In genomic region chr10:84214612-84215235, GRCh38 we compare ENCODE assay signal across 9 cellular contexts. TPM values are rescaled to one million over a fixed set of nuclear protein-coding genes. Genes with fewer than 3 reads are reported as not detected.
DNase-seq lines count a peak whose midpoint lies in the region; ATAC-seq, FAIRE-seq and TF ChIP-seq lines count a peak whose summit lies in the region.
"Had no signal": no experiment of that assay in that cellular context is flagged by ENCODE, and none has a peak within 500 bp of the region (broad histone marks: within the 10 kb centered on the region; RNA-seq: fewer than 3 reads in every experiment).

No MANE protein-coding gene starts in this region.

- H3K4me3 Mint-ChIP-seq in CD8-positive, alpha-beta memory T cell = peak overlapping the region in 4 of 7 donors; percentile 22 to 59 (median 32)

- TF ChIP-seq POLR2A in endothelial cell of umbilical vein (IDR thresholded peaks at IDR 0.05; ENCODE audit: low read depth, low read length) = no peak

- BruUV-seq in endothelial cell of umbilical vein (replicated peaks; lab: Mats Ljungman, UMichigan) = no TSS peak

- H2AFZ ChIP-seq in endothelial cell of umbilical vein (ENCODE audit: low read depth, low read length) = no peak overlapping the region

- H3K4me1 ChIP-seq in CD8-positive, alpha-beta memory T cell (ENCODE audit: insufficient read depth, low read length) = no peaks in the 10 kb centered on the region
- no peaks in the 10 kb centered on the region for H3K4me1 ChIP-seq in endothelial cell of umbilical vein (ENCODE audit: control insufficient read depth, extremely low read depth, insufficient read depth, low read length)

- H3K36me3 ChIP-seq in CD8-positive, alpha-beta memory T cell (ENCODE audit: insufficient read depth, low read length) = no peaks in the 10 kb centered on the region
- H3K36me3 ChIP-seq in endothelial cell of umbilical vein (ENCODE audit: control insufficient read depth in 2 of 2, extremely low read depth in 1 of 2, insufficient read depth in 2 of 2, low read length in 2 of 2) = no peaks in the 10 kb centered on the region

- no peaks in the 10 kb centered on the region for H4K20me1 ChIP-seq in endothelial cell of umbilical vein (replicated peaks; ENCODE audit: control insufficient read depth, extremely low read depth, insufficient read depth, low read length)

- H3K9ac ChIP-seq in endothelial cell of umbilical vein (replicated peaks; ENCODE audit: extremely low read depth, insufficient read depth, low read length) = no peak overlapping the region

- H3K79me2 ChIP-seq in endothelial cell of umbilical vein (ENCODE audit: control insufficient read depth, insufficient read depth, low read length) = no peaks in the 10 kb centered on the region

- H3K36me3 Mint-ChIP-seq in CD8-positive, alpha-beta memory T cell = peaks cover 0 to 6% (median 2%) of the 10 kb centered on the region in 3 donors

- H3K4me1 Mint-ChIP-seq in CD8-positive, alpha-beta memory T cell = peaks cover 0 to 3% (median 1%) of the 10 kb centered on the region in 3 donors

- POLR2A ChIA-PET in CD8-positive, alpha-beta memory T cell (lab: Charles Lee) = no interaction called here
- POLR2A ChIA-PET in endothelial cell of umbilical vein (lab: Charles Lee) = no interaction called here

- no peaks in the 10 kb centered on the region for H3K27me3 ChIP-seq in CD8-positive, alpha-beta memory T cell (ENCODE audit: insufficient read depth, low read length, poor library complexity, severe bottlenecking)
- peaks cover 0 to 5% of the 10 kb centered on the region in 2 experiments for H3K27me3 ChIP-seq in endothelial cell of umbilical vein (ENCODE audit: control insufficient read depth in 2 of 2, insufficient read depth in 2 of 2, low read length in 2 of 2)

- dilution Hi-C loops in endothelial cell of umbilical vein (cut with MboI; ENCODE audit: extremely low pct_ligation_motif_present, low sequenced_read_pairs) = no loop called here

- FAIRE-seq in endothelial cell of umbilical vein (lab: Jason Lieb, UNC) = no peak

- H3K4me3 ChIP-seq in CD8-positive, alpha-beta memory T cell (ENCODE audit: low read length) = no peak overlapping the region
- no peak overlapping the region for H3K4me3 ChIP-seq in endothelial cell of umbilical vein (replicated peaks in 1 of 3; ENCODE audit: insufficient read depth in 1 of 3, low read depth in 1 of 3, low read length in 3 of 3)

- DNase-seq in CD8-positive, alpha-beta memory T cell = peak in 3 of 5 donors; percentile 13 to 56 (median 14)
- DNase-seq in RPMI8226 = peak; percentile 42
- DNase-seq in endothelial cell of umbilical vein (ENCODE audit: low read depth, low spot score) = no peak
- peak; percentile 7 for DNase-seq in renal cortical epithelial cell (ENCODE audit: low read depth)
- no peak for DNase-seq in NCI-H1105 treated with DMSO at 0.1 percent for 48 hours (lab: John Stamatoyannopoulos, UW)
- DNase-seq in HPDE6-E6E7 (ENCODE audit: extremely low spot score) = no peak

- peak; percentile 79 for ATAC-seq in GM19023 (IDR thresholded peaks at IDR 0.05; ENCODE audit: unreplicated experiment)
- ATAC-seq in HG03066 (IDR thresholded peaks at IDR 0.05; ENCODE audit: low read depth, unreplicated experiment) = peak; percentile 86

- H3K9me3 ChIP-seq in CD8-positive, alpha-beta memory T cell (ENCODE audit: low read length) = no peaks in the 10 kb centered on the region
- H3K9me3 ChIP-seq in endothelial cell of umbilical vein (replicated peaks; ENCODE audit: control insufficient read depth, insufficient read depth, low read length) = no peaks in the 10 kb centered on the region

- H3K4me2 ChIP-seq in endothelial cell of umbilical vein (ENCODE audit: insufficient read depth, low read length) = no peak overlapping the region

- no peaks in the 10 kb centered on the region for H3K9me3 Mint-ChIP-seq in CD8-positive, alpha-beta memory T cell

- H3K9me1 ChIP-seq in endothelial cell of umbilical vein (replicated peaks; ENCODE audit: control insufficient read depth, extremely low read depth, insufficient read depth, low read length) = no peaks in the 10 kb centered on the region

- TF ChIP-seq CTCF in endothelial cell of umbilical vein (IDR thresholded peaks at IDR 0.05; ENCODE audit: extremely low read depth in 1 of 2, insufficient read depth in 1 of 2, low read depth in 1 of 2, low read length in 2 of 2) = peak; percentile 29 to 42

- H3K27ac ChIP-seq in CD8-positive, alpha-beta memory T cell (ENCODE audit: low read depth, low read length) = no peak overlapping the region
- H3K27ac ChIP-seq in endothelial cell of umbilical vein (ENCODE audit: insufficient read depth, low read depth, low read length) = no peak overlapping the region

- intact Hi-C loops in endothelial cell of umbilical vein (cut with micrococcal nuclease) = no loop called here

- H3K27ac Mint-ChIP-seq in CD8-positive, alpha-beta memory T cell = peak overlapping the region in 1 of 8 donors; percentile 94

- CTCF ChIA-PET in CD8-positive, alpha-beta memory T cell (lab: Charles Lee) = interaction anchor here (1.4 to 7.4 kb wide), 4 partner anchors 9 to 67 kb away, joined by 3 to 39 read pairs (median 8); no protein-coding TSS in a partner anchor
- CTCF ChIA-PET in endothelial cell of umbilical vein (lab: Charles Lee) = interaction anchor here (0.6 to 1.7 kb wide), 4 partner anchors 12 to 67 kb away, joined by 3 to 6 read pairs (median 4); no protein-coding TSS in a partner anchor

- H3K27me3 Mint-ChIP-seq in CD8-positive, alpha-beta memory T cell = peaks cover 0 to 2% of the 10 kb centered on the region in 2 donors

TF ChIP-seq in endothelial cell of umbilical vein, 7 proteins besides CTCF, POLR2A, EP300 and RAD21 (continues in another document):
- TF ChIP-seq FOS (IDR thresholded peaks at IDR 0.05; ENCODE audit: borderline replicate concordance, insufficient read depth, low read length) = no peak
- no peak for TF ChIP-seq MYC (IDR thresholded peaks at IDR 0.05; ENCODE audit: low read depth, low read length)
- TF ChIP-seq POLR2AphosphoS5 (IDR thresholded peaks at IDR 0.05; ENCODE audit: insufficient read depth, low read depth, low read length) = no peak

RNA-seq across cellular contexts. Expression of gene LRIT2, which starts 10.6 kb away (rescaled TPM):
- not detected for total RNA-seq in CD8-positive, alpha-beta memory T cell
- not detected for polyA plus RNA-seq in CD8-positive, alpha-beta memory T cell
- not detected in 2 replicates for total RNA-seq in endothelial cell of umbilical vein
- polyA plus RNA-seq in endothelial cell of umbilical vein = not detected in 2 replicates
- polyA plus RNA-seq in endothelial cell of umbilical vein (2011; cell fraction: cytosol; rRNA removed) = not detected in 2 replicates
- not detected in 2 replicates for polyA plus RNA-seq in endothelial cell of umbilical vein (2011; cell fraction: nucleus; rRNA removed)
- not detected in 2 replicates for polyA plus RNA-seq in endothelial cell of umbilical vein (2012)
- not detected in 2 replicates for polyA minus RNA-seq in endothelial cell of umbilical vein
- not detected for polyA minus RNA-seq in endothelial cell of umbilical vein (2011; cell fraction: cytosol; rRNA and poly(A)+ RNA removed)
- polyA minus RNA-seq in endothelial cell of umbilical vein (2011; cell fraction: nucleus; rRNA and poly(A)+ RNA removed) = not detected in 2 replicates
- total RNA-seq in renal cortical epithelial cell = not detected in 2 replicates
- total RNA-seq: glomerular endothelial cell had no signal

RNA-seq across cellular contexts. Expression of gene CDHR1, which starts 20.4 kb away (rescaled TPM):
- total RNA-seq in CD8-positive, alpha-beta memory T cell = 1 to 10 TPM; 1.4 to 1.7 TPM
- 1.4 TPM for polyA plus RNA-seq in CD8-positive, alpha-beta memory T cell
- 0.14 and 0.53 TPM in 2 replicates for total RNA-seq in endothelial cell of umbilical vein
- polyA plus RNA-seq in endothelial cell of umbilical vein = 0.11 and 0.13 TPM in 2 replicates
- polyA plus RNA-seq in endothelial cell of umbilical vein (2011; cell fraction: cytosol; rRNA removed) = 0.08 and 0.10 TPM in 2 replicates
- 0.13 and 0.58 TPM in 2 replicates for polyA plus RNA-seq in endothelial cell of umbilical vein (2011; cell fraction: nucleus; rRNA removed)
- polyA plus RNA-seq in endothelial cell of umbilical vein (2012) = not detected in 2 replicates
- 0.10 TPM in 1 of 2 replicates, not detected in the other for polyA minus RNA-seq in endothelial cell of umbilical vein
- not detected for polyA minus RNA-seq in endothelial cell of umbilical vein (2011; cell fraction: cytosol; rRNA and poly(A)+ RNA removed)
- not detected in 2 replicates for polyA minus RNA-seq in endothelial cell of umbilical vein (2011; cell fraction: nucleus; rRNA and poly(A)+ RNA removed)
- total RNA-seq in renal cortical epithelial cell = 12.5 and 108 TPM in 2 replicates

RNA-seq across cellular contexts. Expression of gene LRIT1, which starts 26.6 kb away (rescaled TPM):
- not detected for total RNA-seq in CD8-positive, alpha-beta memory T cell
- polyA plus RNA-seq in CD8-positive, alpha-beta memory T cell = not detected
- total RNA-seq in endothelial cell of umbilical vein (not detected in 2 replicates), renal cortical epithelial cell (not detected in 2 replicates)
- not detected in 2 replicates for polyA plus RNA-seq in endothelial cell of umbilical vein
- not detected in 2 replicates for polyA plus RNA-seq in endothelial cell of umbilical vein (2011; cell fraction: cytosol; rRNA removed)
- polyA plus RNA-seq in endothelial cell of umbilical vein (2011; cell fraction: nucleus; rRNA removed) = not detected in 2 replicates
- polyA plus RNA-seq in endothelial cell of umbilical vein (2012) = not detected in 2 replicates
- polyA minus RNA-seq in endothelial cell of umbilical vein = not detected in 2 replicates
- not detected for polyA minus RNA-seq in endothelial cell of umbilical vein (2011; cell fraction: cytosol; rRNA and poly(A)+ RNA removed)
- not detected in 2 replicates for polyA minus RNA-seq in endothelial cell of umbilical vein (2011; cell fraction: nucleus; rRNA and poly(A)+ RNA removed)
- total RNA-seq: glomerular endothelial cell had no signal

RNA-seq across cellular contexts. Expression of gene RGR, which starts 30.1 kb away (rescaled TPM):
- not detected for total RNA-seq in CD8-positive, alpha-beta memory T cell
- not detected for polyA plus RNA-seq in CD8-positive, alpha-beta memory T cell
- total RNA-seq in endothelial cell of umbilical vein (not detected in 2 replicates), renal cortical epithelial cell (not detected in 2 replicates)
- not detected in 2 replicates for polyA plus RNA-seq in endothelial cell of umbilical vein
- not detected in 2 replicates for polyA plus RNA-seq in endothelial cell of umbilical vein (2011; cell fraction: cytosol; rRNA removed)
- polyA plus RNA-seq in endothelial cell of umbilical vein (2011; cell fraction: nucleus; rRNA removed) = not detected in 2 replicates
- not detected in 2 replicates for polyA plus RNA-seq in endothelial cell of umbilical vein (2012)
- polyA minus RNA-seq in endothelial cell of umbilical vein = not detected in 2 replicates
- not detected for polyA minus RNA-seq in endothelial cell of umbilical vein (2011; cell fraction: cytosol; rRNA and poly(A)+ RNA removed)
- polyA minus RNA-seq in endothelial cell of umbilical vein (2011; cell fraction: nucleus; rRNA and poly(A)+ RNA removed) = not detected in 2 replicates
- total RNA-seq: glomerular endothelial cell had no signal

RNA-seq across cellular contexts. Expression of gene GPR15LG, which starts 41.1 kb away (rescaled TPM):
- not detected for total RNA-seq in CD8-positive, alpha-beta memory T cell
- polyA plus RNA-seq in CD8-positive, alpha-beta memory T cell = not detected
- total RNA-seq in endothelial cell of umbilical vein = not detected in 2 replicates
- not detected in 2 replicates for polyA plus RNA-seq in endothelial cell of umbilical vein
- polyA plus RNA-seq in endothelial cell of umbilical vein (2011; cell fraction: cytosol; rRNA removed) = not detected in 2 replicates
- polyA plus RNA-seq in endothelial cell of umbilical vein (2011; cell fraction: nucleus; rRNA removed) = not detected in 2 replicates
- not detected in 2 replicates for polyA plus RNA-seq in endothelial cell of umbilical vein (2012)
- not detected in 2 replicates for polyA minus RNA-seq in endothelial cell of umbilical vein
- polyA minus RNA-seq in endothelial cell of umbilical vein (2011; cell fraction: cytosol; rRNA and poly(A)+ RNA removed) = not detected
- polyA minus RNA-seq in endothelial cell of umbilical vein (2011; cell fraction: nucleus; rRNA and poly(A)+ RNA removed) = not detected in 2 replicates
- total RNA-seq in renal cortical epithelial cell = 6.8 and 46.5 TPM in 2 replicates
- total RNA-seq: glomerular endothelial cell had no signal

Comparison
In these comparisons a context has a peak if more than half of its experiments do, and no peak if none do; other contexts are left out.
1. DNase-seq: peak in CD8-positive, alpha-beta memory T cell (3 of 5), RPMI8226 (single experiment) and renal cortical epithelial cell (single experiment); none in endothelial cell of umbilical vein (single experiment), NCI-H1105 treated with DMSO at 0.1 percent for 48 hours (single experiment) and HPDE6-E6E7 (single experiment).